15 cellular contexts compared by ENCODE assay signal in the genomic region with DNA sequence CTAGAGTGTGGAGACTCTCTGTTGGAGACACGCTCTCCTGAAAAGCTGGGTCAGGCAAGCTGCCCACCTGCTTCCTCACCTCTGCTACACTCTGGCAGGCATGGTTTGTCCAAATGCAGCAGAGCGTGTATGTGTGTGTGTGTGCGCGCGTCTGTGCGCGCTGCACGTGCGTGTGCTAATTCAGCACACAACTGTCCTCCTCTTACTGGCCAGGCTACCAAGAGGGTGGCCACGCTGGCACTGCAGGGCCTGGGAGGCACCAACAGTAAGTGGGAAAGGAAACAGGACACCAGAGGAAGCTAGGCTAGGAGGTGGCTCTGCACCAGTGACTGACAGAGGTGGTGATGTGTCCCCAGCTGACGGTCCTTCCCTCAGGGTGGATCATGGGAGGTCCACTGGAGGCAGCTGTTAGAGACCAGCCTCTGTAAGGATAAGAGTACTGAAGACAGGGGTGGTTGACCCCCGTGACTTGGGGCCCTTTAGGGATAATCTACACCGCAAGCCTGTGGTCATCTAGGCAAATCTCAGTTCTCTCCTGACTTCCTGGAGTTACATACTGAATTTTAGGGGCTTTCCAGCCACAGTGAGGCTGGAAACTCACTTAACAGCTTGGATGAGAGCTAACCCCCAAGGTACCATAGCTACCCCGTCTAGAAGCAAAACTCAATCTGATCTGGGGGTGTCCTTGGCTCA. TPM values are rescaled to one million over a fixed set of nuclear protein-coding genes. Genes with fewer than 3 reads are reported as not detected.
DNase-seq lines count a peak whose midpoint lies in the region; ATAC-seq, FAIRE-seq and TF ChIP-seq lines count a peak whose summit lies in the region.
"Had no signal": no experiment of that assay in that cellular context is flagged by ENCODE, and none has a peak within 500 bp of the region (broad histone marks: within the 10 kb centered on the region; RNA-seq: fewer than 3 reads in every experiment).

No MANE protein-coding gene starts in this region.

- no peak overlapping the region for H3K4me3 ChIP-seq in CD4-positive, alpha-beta memory T cell (ENCODE audit: low read length in 2 of 2)
- H3K4me3 ChIP-seq in stomach: no peak overlapping the region

- peak; percentile 93 for FAIRE-seq in GM12892 (lab: Jason Lieb, UNC)

- CTCF ChIA-PET in CD4-positive, alpha-beta memory T cell (lab: Charles Lee; ENCODE audit: partially characterized antibody): interaction anchor here (1.2 kb wide), 1 partner anchor 30 kb away, joined by 3 read pairs; no protein-coding TSS in a partner anchor

- DNase-seq in GM12892 (ENCODE audit: insufficient read length) (peak; percentile 65), left kidney (ENCODE audit: low read depth, low spot score) (peak; percentile 51), stomach (no peak), nucleus accumbens (lab: John Stamatoyannopoulos, UW) (no peak)
- DNase-seq in CD4-positive, alpha-beta memory T cell: no peak
- DNase-seq: CD8-positive, alpha-beta memory T cell; effector memory CD8-positive, alpha-beta T cell; NCI-H1092; RPMI8226; stimulated activated CD4-positive, alpha-beta T cell treated with anti-CD3 and anti-CD28 coated beads, Interleukin-4, amount 100 ng/mL, for 1 hour had no signal

- H3K27ac ChIP-seq in CD4-positive, alpha-beta memory T cell (ENCODE audit: low read depth, low read length): no peak overlapping the region
- H3K27ac ChIP-seq in stomach: no peak overlapping the region

- H3K9me3 ChIP-seq in CD4-positive, alpha-beta memory T cell (ENCODE audit: control insufficient read depth in 1 of 2, low read length in 2 of 2): no peaks in the 10 kb centered on the region
- no peaks in the 10 kb centered on the region for H3K9me3 ChIP-seq in stomach

- no peaks in the 10 kb centered on the region for H3K27me3 ChIP-seq in CD4-positive, alpha-beta memory T cell (ENCODE audit: insufficient read depth, low read length)
- H3K27me3 ChIP-seq in stomach: no peaks in the 10 kb centered on the region

- POLR2A ChIA-PET in CD4-positive, alpha-beta memory T cell (lab: Charles Lee; ENCODE audit: partially characterized antibody): no interaction called here

- ATAC-seq in GM19463 (IDR thresholded peaks at IDR 0.05; ENCODE audit: unreplicated experiment) (peak; percentile 70), HG03103 (IDR thresholded peaks at IDR 0.05; ENCODE audit: low read depth, unreplicated experiment) (peak; percentile 48), GM19328 (IDR thresholded peaks at IDR 0.05; ENCODE audit: unreplicated experiment) (no peak)
- ATAC-seq: effector memory CD8-positive, alpha-beta T cell had no signal

- no peaks in the 10 kb centered on the region for H3K9me3 Mint-ChIP-seq in CD4-positive, alpha-beta memory T cell
- H3K9me3 Mint-ChIP-seq: CD8-positive, alpha-beta memory T cell; effector memory CD8-positive, alpha-beta T cell; nephron; type B pancreatic cell had no signal

- peaks cover 20% of the 10 kb centered on the region for H3K36me3 ChIP-seq in CD4-positive, alpha-beta memory T cell (ENCODE audit: insufficient read depth, low read length)
- peaks cover 6 to 43% (median 34%) of the 10 kb centered on the region in 4 donors for H3K36me3 ChIP-seq in stomach

- no peak for TF ChIP-seq EP300 in stomach (IDR thresholded peaks at IDR 0.05)

- TF ChIP-seq POLR2A in GM12892 (IDR thresholded peaks at IDR 0.05; ENCODE audit: low read depth, low read length) (peak; percentile 43; the same call in 1 of the 2 replicates), stomach (IDR thresholded peaks at IDR 0.05) (no peak)

- peak overlapping the region in 3 of 7 donors; percentile 22 to 85 (median 51) for H3K27ac Mint-ChIP-seq in CD4-positive, alpha-beta memory T cell
- H3K27ac Mint-ChIP-seq: type B pancreatic cell had no signal

- H3K36me3 Mint-ChIP-seq in CD4-positive, alpha-beta memory T cell: peaks cover 22 to 27% of the 10 kb centered on the region in 2 donors
- H3K36me3 Mint-ChIP-seq: type B pancreatic cell had no signal

- no peaks in the 10 kb centered on the region for H3K4me1 ChIP-seq in CD4-positive, alpha-beta memory T cell (ENCODE audit: insufficient read depth, low read length)
- no peaks in the 10 kb centered on the region for H3K4me1 ChIP-seq in stomach

- no peaks in the 10 kb centered on the region for H3K4me1 Mint-ChIP-seq in CD4-positive, alpha-beta memory T cell
- H3K4me1 Mint-ChIP-seq: CD8-positive, alpha-beta memory T cell had no signal

- TF ChIP-seq CTCF in stomach (IDR thresholded peaks at IDR 0.05): no peak

- intact Hi-C loops in CD4-positive, alpha-beta memory T cell (cut with micrococcal nuclease): no loop called here
- intact Hi-C loops in stomach (cut with DNase I; ENCODE audit: low total_unique reads): no loop called here

- 80 to 90% (median 88%) methylated on average over 13 to 14 of the region's 14 CpGs for WGBS in stomach, 5 donors

- H3K4me3 Mint-ChIP-seq in CD4-positive, alpha-beta memory T cell: no peak overlapping the region
- H3K4me3 Mint-ChIP-seq: CD8-positive, alpha-beta memory T cell; effector memory CD8-positive, alpha-beta T cell; type B pancreatic cell had no signal

- no peaks in the 10 kb centered on the region for H3K27me3 Mint-ChIP-seq in CD4-positive, alpha-beta memory T cell
- H3K27me3 Mint-ChIP-seq: CD8-positive, alpha-beta memory T cell; effector memory CD8-positive, alpha-beta T cell; type B pancreatic cell had no signal

RNA-seq across cellular contexts. Expression of a gene that starts 15.6 kb away (rescaled TPM):
- 20.6 TPM for polyA plus RNA-seq in GM12892 (2012; ENCODE audit: missing spikeins)
- total RNA-seq in CD4-positive, alpha-beta memory T cell: 10 to 100 TPM; 36.4 to 40.0 TPM
- polyA plus RNA-seq in CD4-positive, alpha-beta memory T cell: 10 to 100 TPM in 1 of 2 donors, 1 to 10 TPM in 1; 6.0 to 15.3 TPM
- total RNA-seq in stomach: 10 to 100 TPM in 2 of 5 donors, 1 to 10 TPM in 3; 6.7 to 56.2 (median 8.2) TPM
- 10 to 100 TPM in 1 of 3 donors, 1 to 10 TPM in 2; 8.6 to 10.5 (median 9.8) TPM for polyA plus RNA-seq in stomach

RNA-seq across cellular contexts. Expression of a gene that starts 29.4 kb away (rescaled TPM):
- 5.5 TPM for polyA plus RNA-seq in GM12892 (2012; ENCODE audit: missing spikeins)
- 10 to 100 TPM; 71.9 to 79.8 TPM for total RNA-seq in CD4-positive, alpha-beta memory T cell
- polyA plus RNA-seq in CD4-positive, alpha-beta memory T cell: 1 to 10 TPM; 1.4 to 8.5 TPM
- total RNA-seq in stomach: 10 to 100 TPM in 3 of 5 donors, 1 to 10 TPM in 2; 5.9 to 16.8 (median 12.9) TPM
- 1 to 10 TPM; 3.8 to 5.7 (median 5.1) TPM for polyA plus RNA-seq in stomach

RNA-seq across cellular contexts. Expression of a gene that starts 50.1 kb away (rescaled TPM):
- 107 TPM for polyA plus RNA-seq in GM12892 (2012; ENCODE audit: missing spikeins)
- total RNA-seq in CD4-positive, alpha-beta memory T cell: 100 to 1,000 TPM; 275 to 286 TPM
- polyA plus RNA-seq in CD4-positive, alpha-beta memory T cell: 1,000 to 10,000 TPM; 1,322 to 2,333 TPM
- 100 to 1,000 TPM in 3 of 5 donors, 10 to 100 TPM in 2; 37.4 to 149 (median 144) TPM for total RNA-seq in stomach
- 100 to 1,000 TPM; 141 to 547 (median 311) TPM for polyA plus RNA-seq in stomach

Comparison
In these comparisons a context has a peak if more than half of its experiments do, and no peak if none do; other contexts are left out.
1. DNase-seq: peak in GM12892 (single experiment) and left kidney (single experiment); none in CD4-positive, alpha-beta memory T cell (0 of 5), stomach (single experiment) and nucleus accumbens (0 of 56).
2. RNA of a gene that starts 29.4 kb away (total RNA-seq): 71.9 to 79.8 TPM in CD4-positive, alpha-beta memory T cell; 5.9 to 16.8 TPM in stomach; every median in the first group is over 4 times any median in the second.